28 cellular contexts compared by ENCODE assay signal in genomic region chr12:18969512-18969911, GRCh38.
"Had no signal": no experiment of that assay in that cellular context is flagged by ENCODE, and none has a peak within 500 bp of the region (broad histone marks: within the 10 kb centered on the region; RNA-seq: fewer than 3 reads in every experiment).

No MANE protein-coding gene starts in this region.

- ATAC-seq: activated CD8-positive, alpha-beta T cell treated with anti-CD3 and anti-CD28 coated beads for 36 hours; activated naive CD8-positive, alpha-beta T cell treated with anti-CD3 and anti-CD28 coated beads, Interleukin-2, amount 50 U/mL, for 24 hours had no signal

- H3K27me3 ChIP-seq: ascending aorta, cardiac muscle cell had no signal

- H3K36me3 ChIP-seq: ascending aorta, cardiac muscle cell had no signal

- H3K4me3 ChIP-seq: ascending aorta, cardiac muscle cell had no signal

- H3K4me1 ChIP-seq: ascending aorta had no signal

- FAIRE-seq: bronchial epithelial cell, TTC549 had no signal

- DNase-seq: activated B cell treated with CpG ODN at 0.5 μM for 24 hours; activated CD4-positive, alpha-beta memory T cell treated with anti-CD3 and anti-CD28 coated beads for 36 hours; activated CD4-positive, alpha-beta T cell treated with anti-CD3 and anti-CD28 coated beads for 4 hours; activated CD4-positive, alpha-beta T cell treated with anti-CD3 and anti-CD28 coated beads, Interleukin-2, amount 10 ng/mL, durations not matched to agents 24 days and 14 days; activated CD4-positive, alpha-beta T cell treated with anti-CD3 and anti-CD28 coated beads, Interleukin-2, amount 50 U/mL, for 1 hour; activated CD4-positive, alpha-beta T cell treated with anti-CD3 and anti-CD28 coated beads, Interleukin-2, amount 50 U/mL, for 4 hours; activated CD4-positive, CD25-positive, alpha-beta regulatory T cell treated with anti-CD3 and anti-CD28 coated beads, Interleukin-2, amount 50 U/mL, for 72 hours; activated CD8-positive, alpha-beta memory T cell treated with anti-CD3 and anti-CD28 coated beads, Interleukin-2, amount 50 U/mL, for 4 hours; activated CD8-positive, alpha-beta T cell treated with anti-CD3 and anti-CD28 coated beads for 36 hours; activated effector memory CD4-positive, alpha-beta T cell treated with Interleukin-2 at 50 U/mL for 16 hours; activated gamma-delta T cell; activated naive CD4-positive, alpha-beta T cell treated with anti-CD3 and anti-CD28 coated beads, Interleukin-2, amount 10 ng/mL, durations not matched to agents 7 days and 5 days; activated naive CD4-positive, alpha-beta T cell treated with Interleukin-2 at 50 U/mL for 16 hours; activated naive CD8-positive, alpha-beta T cell treated with anti-CD3 and anti-CD28 coated beads, Interleukin-2, amount 10 ng/mL, durations not matched to agents 7 days and 5 days; activated naive CD8-positive, alpha-beta T cell treated with anti-CD3 and anti-CD28 coated beads, Interleukin-2, amount 50 U/mL, for 24 hours; activated T-cell treated with anti-CD3 and anti-CD28 coated beads, Interleukin-2, amount 50 U/mL, for 24 hours; activated T-cell treated with anti-CD3 and anti-CD28 coated beads, Interleukin-2, amount 50 U/mL, for 48 hours; amygdala; anterior cingulate cortex; caudate nucleus; cerebellar nuclear complex; T-helper 2 cell; T-helper 9 cell had no signal

- H3K9me3 ChIP-seq: ascending aorta had no signal

- H3K27ac ChIP-seq: ascending aorta, cardiac muscle cell, VCaP had no signal
